ENCODE assay signal across 1 cellular context in the genomic region with DNA sequence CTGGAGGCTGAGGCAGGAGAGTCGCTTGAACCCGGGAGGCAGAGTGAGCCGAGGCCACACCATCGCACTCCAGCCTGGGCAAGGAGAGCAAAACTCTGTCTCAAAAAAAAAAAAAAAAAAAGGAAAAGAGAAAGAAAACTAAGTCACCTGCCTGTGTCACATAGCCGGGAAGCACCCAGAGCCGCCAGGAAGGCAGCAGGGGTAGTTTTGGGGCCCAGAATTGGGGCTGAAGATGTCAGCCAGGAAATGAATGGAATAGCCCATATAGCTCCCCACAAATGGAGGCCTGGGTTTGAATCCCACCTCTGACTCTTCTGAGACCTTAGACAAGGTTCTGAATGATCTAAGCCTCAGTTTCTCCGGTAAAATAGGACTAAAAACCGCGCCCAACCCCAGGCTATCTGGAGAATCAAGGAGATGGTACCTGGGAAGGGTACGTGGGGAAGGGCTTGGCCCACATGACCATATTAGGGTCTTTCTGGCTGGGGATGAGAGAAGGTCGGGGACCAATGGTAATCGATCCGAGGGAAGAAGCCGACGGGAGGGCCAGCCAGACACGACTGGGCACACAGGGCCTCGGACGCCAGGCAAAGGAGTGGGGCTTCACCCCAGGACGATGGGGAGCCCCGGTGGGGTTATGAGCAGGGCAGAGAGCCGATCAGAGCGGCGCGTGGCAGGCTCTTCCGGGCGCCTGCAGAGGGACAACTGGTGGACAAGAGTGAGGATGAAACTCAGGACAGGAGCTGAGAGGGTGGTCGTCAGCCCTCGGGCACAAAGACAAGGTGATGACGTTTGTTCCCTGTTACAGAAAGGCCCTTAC.
TF ChIP-seq lines count a peak whose summit lies in the region.

No MANE protein-coding gene starts in this region.

TF ChIP-seq in HEK293T, 16 proteins besides CTCF, POLR2A, EP300 and RAD21 (continued from another document):
- TF ChIP-seq NFRKB (IDR thresholded peaks at IDR 0.05) = no peak
- no peak for TF ChIP-seq CTBP1 (IDR thresholded peaks at IDR 0.05; ENCODE audit: borderline replicate concordance)
- no peak for TF ChIP-seq ELF4 (IDR thresholded peaks at IDR 0.05)
